8 cellular contexts compared by ENCODE assay signal in genomic region chr10:132306951-132307751, GRCh38.
DNase-seq lines count a peak whose midpoint lies in the region; ATAC-seq lines count a peak whose summit lies in the region.

No MANE protein-coding gene starts in this region.

- ATAC-seq in HG03039 (IDR thresholded peaks at IDR 0.05; ENCODE audit: unreplicated experiment): peak; percentile 15

- DNase-seq in NCI-H1436 (lab: John Stamatoyannopoulos, UW) (peak; percentile 67), NCI-H1436 treated with DMSO at 0.1 percent for 48 hours (lab: John Stamatoyannopoulos, UW) (no peak), SHP77 treated with DMSO at 0.1 percent for 48 hours (lab: John Stamatoyannopoulos, UW) (peak; percentile 13), astrocyte of the hippocampus (ENCODE audit: low read depth, low spot score) (peak; percentile 32), iPS-NIHi7 (ENCODE audit: extremely low spot score) (peak; percentile 37), EL (no peak)
- DNase-seq in stimulated activated CD4-positive, alpha-beta T cell treated with anti-CD3 and anti-CD28 coated beads, Interleukin-1b, Interleukin-23, amount 100 ng/mL, for 4 hours (ENCODE audit: low read depth in 2 of 2): peak; percentile 31 to 41

Comparison
In these comparisons a context has a peak if more than half of its experiments do, and no peak if none do; other contexts are left out.
1. DNase-seq: peak in NCI-H1436 (single experiment), SHP77 treated with DMSO at 0.1 percent for 48 hours (single experiment), astrocyte of the hippocampus (single experiment), iPS-NIHi7 (single experiment) and stimulated activated CD4-positive, alpha-beta T cell treated with anti-CD3 and anti-CD28 coated beads, Interleukin-1b, Interleukin-23, amount 100 ng/mL, for 4 hours (2 of 2); none in NCI-H1436 treated with DMSO at 0.1 percent for 48 hours (single experiment) and EL (single experiment).